8 cellular contexts compared by ENCODE assay signal in the genomic region with DNA sequence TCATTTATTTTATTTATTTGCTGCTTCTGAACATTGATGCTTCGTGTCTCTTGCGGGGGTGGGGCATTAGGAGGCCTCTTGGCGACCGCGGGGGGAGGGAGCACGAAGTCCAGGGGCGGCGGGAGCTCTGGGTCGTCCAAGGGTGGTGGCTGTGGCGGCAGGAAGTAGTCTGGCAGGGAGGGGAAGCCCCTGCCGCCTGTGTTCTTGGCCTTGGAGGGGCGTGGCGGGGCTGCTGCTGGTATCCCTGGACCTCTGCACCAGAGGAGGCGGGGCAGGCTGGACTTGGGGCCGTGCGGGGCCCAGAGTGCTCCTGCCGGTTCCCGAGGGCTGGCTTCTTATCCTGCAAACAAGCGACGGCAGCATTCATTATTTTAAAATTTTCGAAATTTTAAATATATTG.
DNase-seq lines count a peak whose midpoint lies in the region; ATAC-seq and TF ChIP-seq lines count a peak whose summit lies in the region.

No MANE protein-coding gene starts in this region.

- no peak overlapping the region for H3K27ac Mint-ChIP-seq in activated T-helper 1 cell treated with anti-CD3 and anti-CD28 coated beads, Interleukin-12 subunit alpha, Interleukin-12 subunit beta, Interleukin-2, Interleukin-4 antibody, amounts not matched to agents 30 ng/mL and 10 ng/mL and 1 ng/mL, durations not matched to agents 14 hours and 24 hours and 36 hours

- POLR2A ChIA-PET in Panc1 (lab: Charles Lee), result no interaction called here
- POLR2A ChIA-PET in PC-9 (lab: Charles Lee; ENCODE audit: unreplicated experiment), result no interaction called here

- H2AFZ ChIP-seq in PC-9, result no peak overlapping the region

- intact Hi-C loops in Panc1 (cut with micrococcal nuclease; ENCODE audit: unreplicated experiment) (no loop called here), PC-9 (cut with micrococcal nuclease; ENCODE audit: unreplicated experiment) (no loop called here)
- intact Hi-C loops in activated T-helper 1 cell treated with anti-CD3 and anti-CD28 coated beads, Interleukin-12 subunit alpha, Interleukin-12 subunit beta, Interleukin-2, Interleukin-4 antibody, amounts not matched to agents 30 ng/mL and 10 ng/mL and 1 ng/mL, durations not matched to agents 14 hours and 24 hours and 36 hours (cut with micrococcal nuclease), result no loop called here

- H3K27ac ChIP-seq in Panc1 (ENCODE audit: low read length), result no peak overlapping the region
- H3K27ac ChIP-seq in PC-9, result no peak overlapping the region

- no peaks in the 10 kb centered on the region for H3K4me1 ChIP-seq in Panc1 (ENCODE audit: control insufficient read depth, insufficient read depth, low read length)
- no peaks in the 10 kb centered on the region for H3K4me1 ChIP-seq in PC-9 (replicated peaks; ENCODE audit: insufficient read depth)

- H3K4me2 ChIP-seq in PC-9, result no peak overlapping the region

- H3K27me3 Mint-ChIP-seq in activated T-helper 1 cell treated with anti-CD3 and anti-CD28 coated beads, Interleukin-12 subunit alpha, Interleukin-12 subunit beta, Interleukin-2, Interleukin-4 antibody, amounts not matched to agents 30 ng/mL and 10 ng/mL and 1 ng/mL, durations not matched to agents 14 hours and 24 hours and 36 hours (ENCODE audit: insufficient read depth), result peaks cover 25% of the 10 kb centered on the region

- in situ Hi-C loops in Panc1 (cut with HindIII; ENCODE audit: low pct_unique_long_range_greater_than_20kb, low sequenced_read_pairs), result no loop called here

- DNase-seq in GM10266 (ENCODE audit: extremely low spot score) (peak; percentile 55), Panc1 (ENCODE audit: low read depth, low spot score) (no peak), left lobe of liver (ENCODE audit: low spot score) (no peak), PC-9 (no peak), MG63 (no peak), occipital lobe (lab: John Stamatoyannopoulos, UW) (no peak)
- no peak for DNase-seq in activated T-helper 1 cell treated with anti-CD3 and anti-CD28 coated beads, Interleukin-12 subunit alpha, Interleukin-12 subunit beta, Interleukin-2, Interleukin-4 antibody, amounts not matched to agents 30 ng/mL and 10 ng/mL and 1 ng/mL, durations not matched to agents 14 hours and 24 hours and 36 hours (ENCODE audit: low spot score)

- TF ChIP-seq CTCF in GM10266 (IDR thresholded peaks at IDR 0.05; ENCODE audit: control insufficient read depth, insufficient read depth, low read depth, missing control alignments), result no peak
- TF ChIP-seq CTCF in Panc1 (IDR thresholded peaks at IDR 0.05), result no peak
- TF ChIP-seq CTCF in PC-9 (conservative IDR thresholded peaks at IDR 0.05), result no peak

- no peaks in the 10 kb centered on the region for H3K79me2 ChIP-seq in PC-9 (ENCODE audit: low read depth)

- H3K9me3 Mint-ChIP-seq in activated T-helper 1 cell treated with anti-CD3 and anti-CD28 coated beads, Interleukin-12 subunit alpha, Interleukin-12 subunit beta, Interleukin-2, Interleukin-4 antibody, amounts not matched to agents 30 ng/mL and 10 ng/mL and 1 ng/mL, durations not matched to agents 14 hours and 24 hours and 36 hours, result no peaks in the 10 kb centered on the region

- H3K9me3 ChIP-seq in Panc1 (ENCODE audit: control insufficient read depth, insufficient read depth, low read depth, low read length) (no peaks in the 10 kb centered on the region), PC-9 (ENCODE audit: insufficient read depth, low read depth) (no peaks in the 10 kb centered on the region), MG63 (no peaks in the 10 kb centered on the region)

- CTCF ChIA-PET in Panc1 (lab: Charles Lee) (no interaction called here), PC-9 (lab: Charles Lee) (no interaction called here)

- no peaks in the 10 kb centered on the region for H3F3A ChIP-seq in PC-9 (ENCODE audit: insufficient read depth, low read depth)

- no TSS peak for BruUV-seq in Panc1 (replicated peaks; lab: Mats Ljungman, UMichigan)
- BruUV-seq in PC-9 (replicated peaks; lab: Mats Ljungman, UMichigan), result no TSS peak

- no peaks in the 10 kb centered on the region for H3K27me3 ChIP-seq in Panc1 (ENCODE audit: control insufficient read depth, insufficient read depth, low read length)
- 0 out of 2 replicates have a peak, but pooled peaks cover 2% of the 10 kb centered on the region for H3K27me3 ChIP-seq in PC-9 (ENCODE audit: insufficient read depth, low read depth)
- no peaks in the 10 kb centered on the region for H3K27me3 ChIP-seq in MG63

- no peaks in the 10 kb centered on the region for H3K9me2 ChIP-seq in PC-9 (ENCODE audit: insufficient read depth)

- H3K36me3 Mint-ChIP-seq in activated T-helper 1 cell treated with anti-CD3 and anti-CD28 coated beads, Interleukin-12 subunit alpha, Interleukin-12 subunit beta, Interleukin-2, Interleukin-4 antibody, amounts not matched to agents 30 ng/mL and 10 ng/mL and 1 ng/mL, durations not matched to agents 14 hours and 24 hours and 36 hours (ENCODE audit: low read depth), result no peaks in the 10 kb centered on the region

- H3K4me3 Mint-ChIP-seq in activated T-helper 1 cell treated with anti-CD3 and anti-CD28 coated beads, Interleukin-12 subunit alpha, Interleukin-12 subunit beta, Interleukin-2, Interleukin-4 antibody, amounts not matched to agents 30 ng/mL and 10 ng/mL and 1 ng/mL, durations not matched to agents 14 hours and 24 hours and 36 hours, result no peak overlapping the region

- no peaks in the 10 kb centered on the region for H3K36me3 ChIP-seq in Panc1 (ENCODE audit: control insufficient read depth, insufficient read depth, low read length)
- no peaks in the 10 kb centered on the region for H3K36me3 ChIP-seq in PC-9 (ENCODE audit: low read depth)
- no peaks in the 10 kb centered on the region for H3K36me3 ChIP-seq in MG63

- H3K4me3 ChIP-seq in Panc1 (ENCODE audit: low read depth in 2 of 2, low read length in 2 of 2) (peak overlapping the region; percentile 14 to 16), PC-9 (no peak overlapping the region), MG63 (no peak overlapping the region)

- no peaks in the 10 kb centered on the region for H3K4me1 Mint-ChIP-seq in activated T-helper 1 cell treated with anti-CD3 and anti-CD28 coated beads, Interleukin-12 subunit alpha, Interleukin-12 subunit beta, Interleukin-2, Interleukin-4 antibody, amounts not matched to agents 30 ng/mL and 10 ng/mL and 1 ng/mL, durations not matched to agents 14 hours and 24 hours and 36 hours (ENCODE audit: low read depth)

- no peaks in the 10 kb centered on the region for H4K20me1 ChIP-seq in PC-9 (ENCODE audit: insufficient read depth)

- ATAC-seq in GM21619 (IDR thresholded peaks at IDR 0.05; ENCODE audit: unreplicated experiment) (peak; percentile 93), Panc1 (peak; percentile 65; the same call in 1 of the 2 replicates), left lobe of liver (peak; percentile 23)

Comparison
In these comparisons a context has a peak if more than half of its experiments do, and no peak if none do; other contexts are left out.
1. ATAC-seq: peak in every context shown above with its lines; median percentile 93 in GM21619; 65 in Panc1; 23 in left lobe of liver.
2. H3K4me3 ChIP-seq: peak in Panc1 (2 of 2); none in PC-9 (single experiment) and MG63 (single experiment).